In genomic region chr22:46652081-46652929, GRCh38 we compare ENCODE assay signal across 1 cellular context.
TF ChIP-seq lines count a peak whose summit lies in the region.

No MANE protein-coding gene starts in this region.

TF ChIP-seq in HepG2, 621 proteins besides CTCF, POLR2A, EP300 and RAD21 (continued from another document and continues in another):
- TF ChIP-seq ZNF710 (CRISPR knock-in tag; IDR thresholded peaks at IDR 0.05; ENCODE audit: borderline replicate concordance) (no peak; the same call in 1 of the 2 replicates), KDM3A (CRISPR knock-in tag; IDR thresholded peaks at IDR 0.05; ENCODE audit: low read depth) (peak; percentile 55; the same call in 1 of the 2 replicates), ZNF431 (CRISPR knock-in tag; IDR thresholded peaks at IDR 0.05; ENCODE audit: borderline replicate concordance, low read depth) (0 out of 2 replicates have a peak, but pooled peaks have one; percentile 63), CAMTA2 (CRISPR knock-in tag; IDR thresholded peaks at IDR 0.05; ENCODE audit: borderline replicate concordance) (0 out of 2 replicates have a peak, but pooled peaks have one; percentile 61), ELF3 (CRISPR knock-in tag; IDR thresholded peaks at IDR 0.05) (peak; percentile 79; the same call in 1 of the 2 replicates), FOXA1 (IDR thresholded peaks at IDR 0.05) (no peak), FOXA1 (CRISPR knock-in tag; IDR thresholded peaks at IDR 0.05) (peak; percentile 33), NR2F2 (IDR thresholded peaks at IDR 0.05; ENCODE audit: borderline replicate concordance, low read depth) (peak; percentile 93), SIX4 (CRISPR knock-in tag; IDR thresholded peaks at IDR 0.05) (peak; percentile 72; the same call in 1 of the 2 replicates), ASH2L (IDR thresholded peaks at IDR 0.05; ENCODE audit: insufficient read length, low read depth, low read length) (peak; percentile 63), EZH2 (conservative IDR thresholded peaks at IDR 0.05; ENCODE audit: low read depth, low read length) (no peak), ETV5 (CRISPR knock-in tag; IDR thresholded peaks at IDR 0.05; ENCODE audit: borderline replicate concordance) (peak; percentile 74; the same call in 1 of the 2 replicates), SOX13 (IDR thresholded peaks at IDR 0.05) (peak; percentile 42; the same call in 1 of the 2 replicates), SOX13 (CRISPR knock-in tag; conservative IDR thresholded peaks at IDR 0.05 in 1 of 2, IDR thresholded peaks at IDR 0.05 in 1 of 2) (peak in 1 of 2 experiments; percentile 89; a peak in 2 of 4 replicates), SP4 (CRISPR knock-in tag; IDR thresholded peaks at IDR 0.05) (peak; percentile 54; the same call in 1 of the 2 replicates), ESRRA (CRISPR knock-in tag; IDR thresholded peaks at IDR 0.05; ENCODE audit: low read depth) (peak; percentile 89), BORCS8-MEF2B (CRISPR knock-in tag; IDR thresholded peaks at IDR 0.05) (no peak), MXD4 (CRISPR knock-in tag; IDR thresholded peaks at IDR 0.05) (no peak; the same call in 1 of the 2 replicates), MAF1 (CRISPR knock-in tag; IDR thresholded peaks at IDR 0.05; ENCODE audit: borderline replicate concordance) (no peak), TARDBP (CRISPR knock-in tag; IDR thresholded peaks at IDR 0.05) (peak; percentile 14; the same call in 1 of the 2 replicates), CREB1 (IDR thresholded peaks at IDR 0.05) (peak; percentile 97), CREB1 (CRISPR knock-in tag; IDR thresholded peaks at IDR 0.05) (peak; percentile 70), RFX1 (IDR thresholded peaks at IDR 0.05) (no peak), ZNF883 (CRISPR knock-in tag; IDR thresholded peaks at IDR 0.05; ENCODE audit: not compliant biosample characterization) (no peak), ATM (IDR thresholded peaks at IDR 0.05; ENCODE audit: borderline replicate concordance) (no peak), ZNF564 (CRISPR knock-in tag; IDR thresholded peaks at IDR 0.05) (no peak), DPF2 (CRISPR knock-in tag; IDR thresholded peaks at IDR 0.05; ENCODE audit: borderline replicate concordance, low read depth) (peak; percentile 53), ZNF24 (IDR thresholded peaks at IDR 0.05) (no peak), MYC (CRISPR knock-in tag; IDR thresholded peaks at IDR 0.05; ENCODE audit: borderline replicate concordance) (0 out of 2 replicates have a peak, but pooled peaks have one; percentile 44), DMAP1 (CRISPR knock-in tag; IDR thresholded peaks at IDR 0.05) (peak; percentile 49), ZNF432 (CRISPR knock-in tag; IDR thresholded peaks at IDR 0.05; ENCODE audit: borderline replicate concordance) (no peak), ISL2 (CRISPR knock-in tag; IDR thresholded peaks at IDR 0.05) (0 out of 2 replicates have a peak, but pooled peaks have one; percentile 20), PLSCR1 (CRISPR knock-in tag; IDR thresholded peaks at IDR 0.05; ENCODE audit: borderline replicate concordance) (no peak), MIXL1 (CRISPR knock-in tag; IDR thresholded peaks at IDR 0.05) (0 out of 2 replicates have a peak, but pooled peaks have one; percentile 24), REL (CRISPR knock-in tag; conservative IDR thresholded peaks at IDR 0.05) (no peak), KDM4B (CRISPR knock-in tag; IDR thresholded peaks at IDR 0.05) (peak; percentile 18; the same call in 1 of the 2 replicates), KLF9 (CRISPR knock-in tag; IDR thresholded peaks at IDR 0.05; ENCODE audit: low read depth) (0 out of 2 replicates have a peak, but pooled peaks have one; percentile 58), ZNF629 (CRISPR knock-in tag; conservative IDR thresholded peaks at IDR 0.05) (0 out of 2 replicates have a peak, but pooled peaks have one; percentile 4), ARID5B (CRISPR knock-in tag; IDR thresholded peaks at IDR 0.05) (peak; percentile 90), NFKB2 (CRISPR knock-in tag; IDR thresholded peaks at IDR 0.05; ENCODE audit: borderline replicate concordance) (0 out of 2 replicates have a peak, but pooled peaks have one; percentile 22), ZNF598 (CRISPR knock-in tag; IDR thresholded peaks at IDR 0.05; ENCODE audit: borderline replicate concordance) (peak; percentile 85; the same call in 1 of the 2 replicates), SPEN (CRISPR knock-in tag; IDR thresholded peaks at IDR 0.05; ENCODE audit: low read depth) (peak; percentile 80), KAT8 (CRISPR knock-in tag; IDR thresholded peaks at IDR 0.05) (peak; percentile 27; the same call in 1 of the 2 replicates), SKI (IDR thresholded peaks at IDR 0.05; ENCODE audit: partially characterized antibody) (peak; percentile 94), ZNF350 (CRISPR knock-in tag; IDR thresholded peaks at IDR 0.05; ENCODE audit: borderline replicate concordance, low read depth) (peak; percentile 59; the same call in 1 of the 2 replicates), ZNF205 (CRISPR knock-in tag; IDR thresholded peaks at IDR 0.05) (peak; percentile 43; the same call in 1 of the 2 replicates), ATF7 (IDR thresholded peaks at IDR 0.05) (peak; percentile 98), ATF7 (CRISPR knock-in tag; IDR thresholded peaks at IDR 0.05) (peak; percentile 95)
- TF ChIP-seq, protein P1, sequence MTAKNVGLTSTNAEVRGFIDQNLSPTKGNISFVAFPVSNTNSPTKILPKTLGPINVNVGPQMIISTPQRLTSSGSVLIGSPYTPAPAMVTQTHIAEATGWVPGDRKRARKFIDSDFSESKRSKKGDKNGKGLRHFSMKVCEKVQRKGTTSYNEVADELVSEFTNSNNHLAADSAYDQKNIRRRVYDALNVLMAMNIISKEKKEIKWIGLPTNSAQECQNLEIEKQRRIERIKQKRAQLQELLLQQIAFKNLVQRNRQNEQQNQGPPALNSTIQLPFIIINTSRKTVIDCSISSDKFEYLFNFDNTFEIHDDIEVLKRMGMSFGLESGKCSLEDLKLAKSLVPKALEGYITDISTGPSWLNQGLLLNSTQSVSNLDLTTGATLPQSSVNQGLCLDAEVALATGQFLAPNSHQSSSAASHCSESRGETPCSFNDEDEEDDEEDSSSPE (CRISPR knock-in tag; IDR thresholded peaks at IDR 0.05) = 0 out of 2 replicates have a peak, but pooled peaks have one; percentile 6
- TF ChIP-seq, protein P2, sequence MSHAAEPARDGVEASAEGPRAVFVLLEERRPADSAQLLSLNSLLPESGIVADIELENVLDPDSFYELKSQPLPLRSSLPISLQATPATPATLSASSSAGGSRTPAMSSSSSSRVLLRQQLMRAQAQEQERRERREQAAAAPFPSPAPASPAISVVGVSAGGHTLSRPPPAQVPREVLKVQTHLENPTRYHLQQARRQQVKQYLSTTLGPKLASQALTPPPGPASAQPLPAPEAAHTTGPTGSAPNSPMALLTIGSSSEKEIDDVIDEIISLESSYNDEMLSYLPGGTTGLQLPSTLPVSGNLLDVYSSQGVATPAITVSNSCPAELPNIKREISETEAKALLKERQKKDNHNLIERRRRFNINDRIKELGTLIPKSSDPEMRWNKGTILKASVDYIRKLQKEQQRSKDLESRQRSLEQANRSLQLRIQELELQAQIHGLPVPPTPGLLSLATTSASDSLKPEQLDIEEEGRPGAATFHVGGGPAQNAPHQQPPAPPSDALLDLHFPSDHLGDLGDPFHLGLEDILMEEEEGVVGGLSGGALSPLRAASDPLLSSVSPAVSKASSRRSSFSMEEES (CRISPR knock-in tag; IDR thresholded peaks at IDR 0.05) = peak; percentile 61; the same call in 1 of the 2 replicates
- TF ChIP-seq, protein P3, sequence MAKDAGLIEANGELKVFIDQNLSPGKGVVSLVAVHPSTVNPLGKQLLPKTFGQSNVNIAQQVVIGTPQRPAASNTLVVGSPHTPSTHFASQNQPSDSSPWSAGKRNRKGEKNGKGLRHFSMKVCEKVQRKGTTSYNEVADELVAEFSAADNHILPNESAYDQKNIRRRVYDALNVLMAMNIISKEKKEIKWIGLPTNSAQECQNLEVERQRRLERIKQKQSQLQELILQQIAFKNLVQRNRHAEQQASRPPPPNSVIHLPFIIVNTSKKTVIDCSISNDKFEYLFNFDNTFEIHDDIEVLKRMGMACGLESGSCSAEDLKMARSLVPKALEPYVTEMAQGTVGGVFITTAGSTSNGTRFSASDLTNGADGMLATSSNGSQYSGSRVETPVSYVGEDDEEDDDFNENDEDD (CRISPR knock-in tag; IDR thresholded peaks at IDR 0.05; ENCODE audit: borderline replicate concordance) = no peak; the same call in 1 of the 2 replicates
- TF ChIP-seq, protein P4, sequence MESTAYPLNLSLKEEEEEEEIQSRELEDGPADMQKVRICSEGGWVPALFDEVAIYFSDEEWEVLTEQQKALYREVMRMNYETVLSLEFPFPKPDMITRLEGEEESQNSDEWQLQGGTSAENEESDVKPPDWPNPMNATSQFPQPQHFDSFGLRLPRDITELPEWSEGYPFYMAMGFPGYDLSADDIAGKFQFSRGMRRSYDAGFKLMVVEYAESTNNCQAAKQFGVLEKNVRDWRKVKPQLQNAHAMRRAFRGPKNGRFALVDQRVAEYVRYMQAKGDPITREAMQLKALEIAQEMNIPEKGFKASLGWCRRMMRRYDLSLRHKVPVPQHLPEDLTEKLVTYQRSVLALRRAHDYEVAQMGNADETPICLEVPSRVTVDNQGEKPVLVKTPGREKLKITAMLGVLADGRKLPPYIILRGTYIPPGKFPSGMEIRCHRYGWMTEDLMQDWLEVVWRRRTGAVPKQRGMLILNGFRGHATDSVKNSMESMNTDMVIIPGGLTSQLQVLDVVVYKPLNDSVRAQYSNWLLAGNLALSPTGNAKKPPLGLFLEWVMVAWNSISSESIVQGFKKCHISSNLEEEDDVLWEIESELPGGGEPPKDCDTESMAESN (CRISPR knock-in tag; conservative IDR thresholded peaks at IDR 0.05) = 0 out of 2 replicates have a peak, but pooled peaks have one; percentile 36
- TF ChIP-seq, protein P5, sequence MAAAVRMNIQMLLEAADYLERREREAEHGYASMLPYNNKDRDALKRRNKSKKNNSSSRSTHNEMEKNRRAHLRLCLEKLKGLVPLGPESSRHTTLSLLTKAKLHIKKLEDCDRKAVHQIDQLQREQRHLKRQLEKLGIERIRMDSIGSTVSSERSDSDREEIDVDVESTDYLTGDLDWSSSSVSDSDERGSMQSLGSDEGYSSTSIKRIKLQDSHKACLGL (CRISPR knock-in tag; IDR thresholded peaks at IDR 0.05) = peak; percentile 64
- TF ChIP-seq, protein P6, sequence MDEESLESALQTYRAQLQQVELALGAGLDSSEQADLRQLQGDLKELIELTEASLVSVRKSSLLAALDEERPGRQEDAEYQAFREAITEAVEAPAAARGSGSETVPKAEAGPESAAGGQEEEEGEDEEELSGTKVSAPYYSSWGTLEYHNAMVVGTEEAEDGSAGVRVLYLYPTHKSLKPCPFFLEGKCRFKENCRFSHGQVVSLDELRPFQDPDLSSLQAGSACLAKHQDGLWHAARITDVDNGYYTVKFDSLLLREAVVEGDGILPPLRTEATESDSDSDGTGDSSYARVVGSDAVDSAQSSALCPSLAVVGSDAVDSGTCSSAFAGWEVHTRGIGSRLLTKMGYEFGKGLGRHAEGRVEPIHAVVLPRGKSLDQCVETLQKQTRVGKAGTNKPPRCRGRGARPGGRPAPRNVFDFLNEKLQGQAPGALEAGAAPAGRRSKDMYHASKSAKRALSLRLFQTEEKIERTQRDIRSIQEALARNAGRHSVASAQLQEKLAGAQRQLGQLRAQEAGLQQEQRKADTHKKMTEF (CRISPR knock-in tag; IDR thresholded peaks at IDR 0.05) = peak; percentile 87
